Comparison of ENCODE assay signal across 8 cellular contexts in genomic region chr10:31422634-31423033, GRCh38.
"Had no signal": no experiment of that assay in that cellular context is flagged by ENCODE, and none has a peak within 500 bp of the region (broad histone marks: within the 10 kb centered on the region; RNA-seq: fewer than 3 reads in every experiment).

No MANE protein-coding gene starts in this region.

- FAIRE-seq: HepG2, HTR-8/SVneo, K562 had no signal

- DNase-seq: IMR-90, KBM-7, KG1 had no signal

- H3K9me3 Mint-ChIP-seq: IgD-negative memory B cell had no signal

- H3K4me3 Mint-ChIP-seq: IgD-negative memory B cell had no signal

- H3K4me3 ChIP-seq: K562 had no signal

- H3K27me3 Mint-ChIP-seq: IgD-negative memory B cell had no signal

- H3K27ac ChIP-seq: HL-60 had no signal
